Comparison of ENCODE assay signal across 22 cellular contexts in the genomic region with DNA sequence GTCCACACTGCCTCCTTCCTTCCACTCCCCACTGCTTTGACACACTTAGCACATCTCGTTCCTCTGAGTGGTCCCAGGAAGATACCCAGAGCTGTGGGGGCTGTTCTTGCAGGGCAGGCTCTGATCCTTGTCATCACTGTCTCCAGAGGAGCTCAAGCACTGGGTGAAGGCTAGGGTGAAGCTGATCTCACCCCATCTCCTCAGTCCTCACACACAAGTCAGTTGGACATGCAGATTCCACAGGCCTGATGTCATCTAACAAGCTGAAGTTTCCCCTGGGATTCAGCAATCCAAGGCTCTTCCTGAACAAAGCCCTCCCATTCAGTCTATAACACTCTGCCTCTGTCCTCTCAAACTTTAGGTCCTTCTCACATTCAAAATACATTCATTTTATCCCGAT.
DNase-seq lines count a peak whose midpoint lies in the region; ATAC-seq, FAIRE-seq and TF ChIP-seq lines count a peak whose summit lies in the region.
"Had no signal": no experiment of that assay in that cellular context is flagged by ENCODE, and none has a peak within 500 bp of the region (broad histone marks: within the 10 kb centered on the region; RNA-seq: fewer than 3 reads in every experiment).

No MANE protein-coding gene starts in this region.

- intact Hi-C loops in left ventricle myocardium superior (cut with micrococcal nuclease): no loop called here
- intact Hi-C loops in left ventricle myocardium inferior (cut with micrococcal nuclease): no loop called here

- H3K4me3 ChIP-seq in left ventricle myocardium inferior (no peak overlapping the region), adipocyte (ENCODE audit: low read length) (no peak overlapping the region)
- H3K4me3 ChIP-seq: dorsolateral prefrontal cortex, HAP-1, K562 had no signal

- H3K36me3 ChIP-seq in left ventricle myocardium inferior (no peaks in the 10 kb centered on the region), adipocyte (ENCODE audit: control insufficient read depth, insufficient read depth, low read length, severe bottlenecking) (no peaks in the 10 kb centered on the region)
- H3K36me3 ChIP-seq: HAP-1 had no signal

- H3K4me1 ChIP-seq in left ventricle myocardium inferior: no peaks in the 10 kb centered on the region
- H3K4me1 ChIP-seq in adipocyte (ENCODE audit: control insufficient read depth, insufficient read depth, low read length): peaks cover 6% of the 10 kb centered on the region
- H3K4me1 ChIP-seq: HAP-1 had no signal

- TF ChIP-seq CTCF in left ventricle myocardium inferior (IDR thresholded peaks at IDR 0.05; ENCODE audit: borderline replicate concordance): no peak

- H3K27ac ChIP-seq in left ventricle myocardium inferior (replicated peaks): no peak overlapping the region
- H3K27ac ChIP-seq: dorsolateral prefrontal cortex had no signal

- FAIRE-seq in urothelium cell line (lab: Jason Lieb, UNC): peak; percentile 67
- FAIRE-seq: A204.1, K562 had no signal

- H3K9ac ChIP-seq in adipocyte (ENCODE audit: low read length): no peak overlapping the region

- DNase-seq in left ventricle myocardium superior (no peak), left ventricle myocardium inferior (no peak), adipocyte (ENCODE audit: low read depth) (peak; percentile 6), hepatic stellate cell (ENCODE audit: low spot score) (peak; percentile 60), urothelium cell line (ENCODE audit: low spot score) (peak; percentile 75), SKM-1 (lab: John Stamatoyannopoulos, UW; ENCODE audit: unreplicated experiment) (no peak)
- no peak for DNase-seq in stimulated activated CD4-positive, alpha-beta T cell treated with anti-CD3 and anti-CD28 coated beads, Interleukin-1b, Interleukin-23, amount 100 ng/mL, for 48 hours
- DNase-seq: activated CD8-positive, alpha-beta memory T cell treated with anti-CD3 and anti-CD28 coated beads for 24 hours; activated naive CD8-positive, alpha-beta T cell treated with anti-CD3 and anti-CD28 coated beads, Interleukin-2, amount 10 ng/mL, durations not matched to agents 7 days and 5 days; dorsolateral prefrontal cortex; immature natural killer cell; NCI-H2029 treated with DMSO at 0.1 percent for 48 hours; NCI-H510A treated with DMSO at 0.1 percent for 48 hours; SHP77; stimulated activated CD4-positive, alpha-beta T cell treated with anti-CD3 and anti-CD28 coated beads, Interleukin-15, amount 100 ng/mL, for 24 hours; stimulated activated naive B cell treated with anti-CD40 and anti-IgM and Interleukin-4, amounts not matched to agents 10 μg/mL and 1 μg/mL and 100 μg/mL, for 72 hours; T-helper 2 cell; trophoblast cell had no signal

- H3K9me3 ChIP-seq in left ventricle myocardium inferior (replicated peaks): no peaks in the 10 kb centered on the region
- no peaks in the 10 kb centered on the region for H3K9me3 ChIP-seq in adipocyte (ENCODE audit: control insufficient read depth, low read length)
- H3K9me3 ChIP-seq: HAP-1 had no signal

- H3K27me3 ChIP-seq in left ventricle myocardium inferior (ENCODE audit: low read depth): peaks cover 44% of the 10 kb centered on the region
- peaks cover 30% of the 10 kb centered on the region for H3K27me3 ChIP-seq in adipocyte (replicated peaks; ENCODE audit: control insufficient read depth, insufficient read depth, low read length)

- ATAC-seq in left ventricle myocardium superior (peak; percentile 27), GM21619 (IDR thresholded peaks at IDR 0.05; ENCODE audit: unreplicated experiment) (no peak)
- ATAC-seq: K562; stimulated activated naive B cell treated with anti-CD40 and anti-IgM and Interleukin-4, amounts not matched to agents 10 μg/mL and 1 μg/mL and 100 μg/mL, for 72 hours had no signal

Comparison
In these comparisons a context has a peak if more than half of its experiments do, and no peak if none do; other contexts are left out.
1. DNase-seq: peak in adipocyte (single experiment), hepatic stellate cell (single experiment) and urothelium cell line (single experiment); none in left ventricle myocardium superior (single experiment), left ventricle myocardium inferior (single experiment), stimulated activated CD4-positive, alpha-beta T cell treated with anti-CD3 and anti-CD28 coated beads, Interleukin-1b, Interleukin-23, amount 100 ng/mL, for 48 hours (single experiment) and SKM-1 (single experiment).